21 cellular contexts compared by ENCODE assay signal in genomic region chr1:213284626-213285025, GRCh38.
DNase-seq lines count a peak whose midpoint lies in the region; ATAC-seq, FAIRE-seq and TF ChIP-seq lines count a peak whose summit lies in the region.
"Had no signal": no experiment of that assay in that cellular context is flagged by ENCODE, and none has a peak within 500 bp of the region (broad histone marks: within the 10 kb centered on the region; RNA-seq: fewer than 3 reads in every experiment).

No MANE protein-coding gene starts in this region.

- TF ChIP-seq POLR2A in HepG2 (IDR thresholded peaks at IDR 0.05; ENCODE audit: insufficient read depth in 1 of 2, low read depth in 2 of 2, low read length in 2 of 2) (no peak), sigmoid colon (IDR thresholded peaks at IDR 0.05) (no peak)

- H3K4me3 ChIP-seq in HepG2 (replicated peaks in 1 of 3; ENCODE audit: insufficient read depth in 1 of 3, low read depth in 2 of 3, low read length in 3 of 3), result no peak overlapping the region
- no peak overlapping the region for H3K4me3 ChIP-seq in sigmoid colon
- H3K4me3 ChIP-seq: BLaER1 treated with 17β-estradiol and CSF1 and Interleukin-3, amounts not matched to agents 10 nM and 100 nM; gastrocnemius medialis; psoas muscle had no signal

- H3K36me3 ChIP-seq in HepG2 (replicated peaks in 1 of 2; ENCODE audit: control insufficient read depth in 1 of 2, insufficient read depth in 2 of 2, low read length in 2 of 2) (no peaks in the 10 kb centered on the region), sigmoid colon (no peaks in the 10 kb centered on the region)
- H3K36me3 ChIP-seq: gastrocnemius medialis had no signal

- no TSS peak for BruUV-seq in HepG2 (replicated peaks; lab: Mats Ljungman, UMichigan)

- H3K4me2 ChIP-seq in HepG2 (ENCODE audit: low read depth, low read length), result no peak overlapping the region

- no peaks in the 10 kb centered on the region for H3K79me2 ChIP-seq in HepG2 (ENCODE audit: insufficient read depth, low read length)

- POLR2A ChIA-PET in HepG2 (lab: Yijun Ruan, JAX), result no interaction called here

- H3K9me3 ChIP-seq in HepG2 (ENCODE audit: low read length) (no peaks in the 10 kb centered on the region), sigmoid colon (no peaks in the 10 kb centered on the region)
- H3K9me3 ChIP-seq: gastrocnemius medialis, psoas muscle had no signal

- H3K9ac ChIP-seq in HepG2 (ENCODE audit: insufficient read depth, low read depth, low read length), result no peak overlapping the region
- H3K9ac ChIP-seq: BLaER1 treated with 17β-estradiol and CSF1 and Interleukin-3, amounts not matched to agents 10 nM and 100 nM had no signal

- H3K4me1 ChIP-seq in HepG2 (ENCODE audit: insufficient read depth, low read length) (peaks cover 50% of the 10 kb centered on the region), sigmoid colon (no peaks in the 10 kb centered on the region)
- H3K4me1 ChIP-seq: gastrocnemius medialis had no signal

- in situ Hi-C loops in HepG2 (cut with HindIII; ENCODE audit: extremely low pct_ligation_motif_present, low pct_unique_long_range_greater_than_20kb), result no loop called here

- ATAC-seq in HepG2 (no peak; the same call in 2 of the 3 replicates), GM21360 (IDR thresholded peaks at IDR 0.05; ENCODE audit: unreplicated experiment) (no peak)
- ATAC-seq: gastrocnemius medialis; naive thymus-derived CD8-positive, alpha-beta T cell; psoas muscle; T-cell; WTC11 had no signal

- H3K27ac ChIP-seq in HepG2 (ENCODE audit: extremely low read length, insufficient read depth, low read length), result peak overlapping the region; percentile 6
- H3K27ac ChIP-seq in sigmoid colon, result no peak overlapping the region
- H3K27ac ChIP-seq: gastrocnemius medialis, psoas muscle had no signal

- intact Hi-C loops in HepG2 (cut with micrococcal nuclease; ENCODE audit: unreplicated experiment), result no loop called here
- intact Hi-C loops in sigmoid colon (cut with DNase I), result no loop called here

- TF ChIP-seq CTCF in HepG2 (CRISPR knock-in tag; IDR thresholded peaks at IDR 0.05) (no peak), sigmoid colon (IDR thresholded peaks at IDR 0.05) (no peak)

- TF ChIP-seq EP300 in HepG2 (IDR thresholded peaks at IDR 0.05; ENCODE audit: low read depth in 2 of 2, low read length in 2 of 2) (peak in 1 of 2 experiments; percentile 44; a peak in 1 of 4 replicates), HepG2 (CRISPR knock-in tag; IDR thresholded peaks at IDR 0.05; ENCODE audit: borderline replicate concordance) (no peak), sigmoid colon (IDR thresholded peaks at IDR 0.05) (no peak)

- no peak overlapping the region for H2AFZ ChIP-seq in HepG2 (ENCODE audit: low read length)

- CTCF ChIA-PET in HepG2 (lab: Yijun Ruan, JAX; ENCODE audit: low intra/inter-chr PET ratio, low total read pairs), result no interaction called here

- DNase-seq in COLO829 (ENCODE audit: low spot score) (peak; percentile 8), LHCN-M2 (ENCODE audit: low read depth) (peak; percentile 47), dermis blood vessel endothelial cell (peak; percentile 6), HepG2 (ENCODE audit: low spot score) (peak; percentile 6), SKM-1 (lab: John Stamatoyannopoulos, UW; ENCODE audit: unreplicated experiment) (no peak), sigmoid colon (no peak), NCI-H187 treated with DMSO at 0.1 percent for 48 hours (lab: John Stamatoyannopoulos, UW) (no peak)
- DNase-seq: activated CD8-positive, alpha-beta memory T cell treated with anti-CD3 and anti-CD28 coated beads for 24 hours; anterior cingulate cortex; gastrocnemius medialis; naive thymus-derived CD8-positive, alpha-beta T cell; NCI-H1048; psoas muscle; stimulated activated CD4-positive, alpha-beta T cell treated with anti-CD3 and anti-CD28 coated beads, Interleukin-1b, Interleukin-23, amount 100 ng/mL, for 48 hours; substantia nigra; T-cell had no signal

- no peak for FAIRE-seq in HepG2 (lab: Jason Lieb, UNC)
- FAIRE-seq: H54, RCC 7860 had no signal

- no peak for TF ChIP-seq RAD21 in HepG2 (CRISPR knock-in tag; IDR thresholded peaks at IDR 0.05)

- H3K27me3 ChIP-seq in HepG2 (ENCODE audit: control insufficient read depth in 1 of 2, insufficient read depth in 2 of 2, low read length in 2 of 2), result no peaks in the 10 kb centered on the region
- H3K27me3 ChIP-seq in sigmoid colon, result no peaks in the 10 kb centered on the region
- H3K27me3 ChIP-seq: BLaER1 treated with 17β-estradiol and CSF1 and Interleukin-3, amounts not matched to agents 10 nM and 100 nM; gastrocnemius medialis had no signal

- H4K20me1 ChIP-seq in HepG2 (ENCODE audit: insufficient read depth, low read length), result no peaks in the 10 kb centered on the region
- H4K20me1 ChIP-seq: BLaER1 treated with 17β-estradiol and CSF1 and Interleukin-3, amounts not matched to agents 10 nM and 100 nM had no signal

TF ChIP-seq in HepG2, 621 proteins besides CTCF, POLR2A, EP300 and RAD21 (continues in another document):
- peak; percentile 74; the same call in 1 of the 2 replicates for TF ChIP-seq TFE3 (CRISPR knock-in tag; IDR thresholded peaks at IDR 0.05)
- TF ChIP-seq FOXA1 (IDR thresholded peaks at IDR 0.05), result 0 out of 2 replicates have a peak, but pooled peaks have one; percentile 12
- no peak for TF ChIP-seq FOXA1 (CRISPR knock-in tag; IDR thresholded peaks at IDR 0.05)
- no peak for TF ChIP-seq RBFOX2 (IDR thresholded peaks at IDR 0.05; ENCODE audit: low read depth, low read length)
- peak; percentile 47; the same call in 1 of the 2 replicates for TF ChIP-seq FOXA3 (CRISPR knock-in tag; IDR thresholded peaks at IDR 0.05)
- peak; percentile 47; the same call in 1 of the 2 replicates for TF ChIP-seq FOSL1 (CRISPR knock-in tag; IDR thresholded peaks at IDR 0.05; ENCODE audit: borderline replicate concordance)
- peak; percentile 11; the same call in 1 of the 2 replicates for TF ChIP-seq GATAD2A (CRISPR knock-in tag; IDR thresholded peaks at IDR 0.05)
- TF ChIP-seq PBX2 (CRISPR knock-in tag; IDR thresholded peaks at IDR 0.05), result no peak
- peak; percentile 19; the same call in 1 of the 2 replicates for TF ChIP-seq HMG20A (CRISPR knock-in tag; IDR thresholded peaks at IDR 0.05; ENCODE audit: borderline replicate concordance)
- no peak for TF ChIP-seq ZMYM3 (CRISPR knock-in tag; IDR thresholded peaks at IDR 0.05)
- TF ChIP-seq ISL2 (CRISPR knock-in tag; IDR thresholded peaks at IDR 0.05), result no peak
- no peak for TF ChIP-seq SMARCE1 (IDR thresholded peaks at IDR 0.05; ENCODE audit: borderline replicate concordance)
- no peak for TF ChIP-seq NR0B2 (CRISPR knock-in tag; IDR thresholded peaks at IDR 0.05)
- no peak for TF ChIP-seq FOXP1 (IDR thresholded peaks at IDR 0.05)
- 0 out of 2 replicates have a peak, but pooled peaks have one; percentile 7 for TF ChIP-seq FOXP1 (CRISPR knock-in tag; IDR thresholded peaks at IDR 0.05)

Comparison
In these comparisons a context has a peak if more than half of its experiments do, and no peak if none do; other contexts are left out.
1. DNase-seq: peak in COLO829 (single experiment), LHCN-M2 (single experiment), dermis blood vessel endothelial cell (single experiment) and HepG2 (single experiment); none in SKM-1 (single experiment), sigmoid colon (single experiment) and NCI-H187 treated with DMSO at 0.1 percent for 48 hours (single experiment).